25 cellular contexts compared by ENCODE assay signal in genomic region chr5:142561029-142561428, GRCh38.
"Had no signal": no experiment of that assay in that cellular context is flagged by ENCODE, and none has a peak within 500 bp of the region (broad histone marks: within the 10 kb centered on the region; RNA-seq: fewer than 3 reads in every experiment).

No MANE protein-coding gene starts in this region.

- H3K4me3 Mint-ChIP-seq: dendritic cell treated with granulocyte-macrophage colony-stimulating factor and Interleukin-4, amounts not matched to agents 40 ng/mL and 50 ng/mL, for 4 days; effector memory CD8-positive, alpha-beta T cell; natural killer cell treated with Interleukin-12 subunit alpha and Interleukin-12 subunit beta and Interleukin-15 and Interleukin-18, amount 100 ng/mL, for 72 hours; neural progenitor cell had no signal

- H3K4me3 ChIP-seq: esophagus squamous epithelium, heart left ventricle, lung, neural progenitor cell, psoas muscle, right lobe of liver, skin epidermis, stomach had no signal

- H2AFZ ChIP-seq: neural progenitor cell had no signal

- H3K36me3 Mint-ChIP-seq: natural killer cell treated with Interleukin-12 subunit alpha and Interleukin-12 subunit beta and Interleukin-15 and Interleukin-18, amount 100 ng/mL, for 72 hours; neural progenitor cell had no signal

- H3K27me3 ChIP-seq: heart left ventricle, neural progenitor cell, right lobe of liver, stomach had no signal

- FAIRE-seq: colon had no signal

- H3K9ac ChIP-seq: neural progenitor cell had no signal

- H3K36me3 ChIP-seq: esophagus squamous epithelium, heart left ventricle, neural progenitor cell, right lobe of liver, stomach had no signal

- H3K27me3 Mint-ChIP-seq: natural killer cell treated with Interleukin-12 subunit alpha and Interleukin-12 subunit beta and Interleukin-15 and Interleukin-18, amount 100 ng/mL, for 72 hours had no signal

- H3K4me1 Mint-ChIP-seq: neural progenitor cell had no signal

- H3K9me3 ChIP-seq: esophagus squamous epithelium, heart left ventricle, psoas muscle, right lobe of liver, stomach had no signal

- ATAC-seq: effector memory CD8-positive, alpha-beta T cell; left colon; left ventricle myocardium superior; natural killer cell treated with Interleukin-12 subunit alpha and Interleukin-12 subunit beta and Interleukin-15 and Interleukin-18, amount 100 ng/mL, for 72 hours; psoas muscle; right lobe of liver had no signal

- H3K27ac Mint-ChIP-seq: dendritic cell treated with granulocyte-macrophage colony-stimulating factor and Interleukin-4, amounts not matched to agents 40 ng/mL and 50 ng/mL, for 4 days; effector memory CD8-positive, alpha-beta T cell; natural killer cell treated with Interleukin-12 subunit alpha and Interleukin-12 subunit beta and Interleukin-15 and Interleukin-18, amount 100 ng/mL, for 72 hours; neural progenitor cell had no signal

- H3K9me3 Mint-ChIP-seq: dendritic cell treated with granulocyte-macrophage colony-stimulating factor and Interleukin-4, amounts not matched to agents 40 ng/mL and 50 ng/mL, for 4 days; effector memory CD8-positive, alpha-beta T cell; natural killer cell treated with Interleukin-12 subunit alpha and Interleukin-12 subunit beta and Interleukin-15 and Interleukin-18, amount 100 ng/mL, for 72 hours had no signal

- DNase-seq: effector memory CD8-positive, alpha-beta T cell; esophagus squamous epithelium; foreskin melanocyte; heart left ventricle; hippocampal formation; left colon; left ventricle myocardium superior; mesenchymal stem cell; midbrain; nucleus accumbens; psoas muscle; retina; right lobe of liver; stimulated activated CD4-positive, alpha-beta T cell treated with anti-CD3 and anti-CD28 coated beads, Interleukin-12 subunit alpha, Interleukin-12 subunit beta, amount 100 ng/mL, for 4 hours; stimulated activated naive CD4-positive, alpha-beta T cell; stomach; substantia nigra; trophoblast cell had no signal

- H3K27ac ChIP-seq: epithelial cell of prostate, esophagus squamous epithelium, heart left ventricle, neural progenitor cell, psoas muscle, right lobe of liver, skin epidermis, stomach had no signal

- H3K4me2 ChIP-seq: neural progenitor cell had no signal

- H3K4me1 ChIP-seq: esophagus squamous epithelium, neural progenitor cell, psoas muscle, right lobe of liver, stomach had no signal
